Comparison of ENCODE assay signal across 13 cellular contexts in the genomic region with DNA sequence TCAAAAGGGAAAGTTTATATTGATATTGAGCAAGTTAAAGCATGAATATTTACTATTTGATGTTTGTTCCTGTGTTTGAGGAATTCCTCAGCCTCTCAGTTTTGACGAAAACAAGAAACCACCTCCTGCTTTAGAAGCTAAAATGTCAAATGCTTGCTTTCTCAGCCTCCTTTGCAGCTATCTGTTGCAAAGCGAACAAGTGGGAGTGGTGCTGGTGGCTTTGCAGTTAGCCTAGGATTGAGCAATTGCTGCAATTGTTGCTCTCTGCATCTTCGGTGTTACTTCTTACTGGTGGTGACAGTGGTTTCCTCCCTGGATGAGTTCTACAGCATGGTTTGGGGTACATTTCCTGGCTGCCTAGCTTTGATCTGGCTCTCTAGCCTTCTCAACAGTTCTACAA. TPM values are rescaled to one million over a fixed set of nuclear protein-coding genes. Genes with fewer than 3 reads are reported as not detected.
"Had no signal": no experiment of that assay in that cellular context is flagged by ENCODE, and none has a peak within 500 bp of the region (broad histone marks: within the 10 kb centered on the region; RNA-seq: fewer than 3 reads in every experiment).

No MANE protein-coding gene starts in this region.

RNA-seq across cellular contexts. Expression of a gene that starts 1.8 kb away (rescaled TPM):
- total RNA-seq: activated B cell treated with CpG ODN at 0.5 μM for 24 hours; activated CD4-positive, alpha-beta memory T cell treated with anti-CD3 and anti-CD28 coated beads for 36 hours; activated CD4-positive, alpha-beta memory T cell treated with anti-CD3 and anti-CD28 coated beads, Interleukin-2, amount 10 ng/mL, durations not matched to agents 7 days and 5 days; activated CD4-positive, alpha-beta T cell treated with anti-CD3 and anti-CD28 coated beads for 36 hours; activated CD4-positive, alpha-beta T cell treated with anti-CD3 and anti-CD28 coated beads, Interleukin-2, amount 10 ng/mL, durations not matched to agents 24 days and 14 days; activated CD4-positive, alpha-beta T cell treated with anti-CD3 and anti-CD28 coated beads, Interleukin-2, amount 10 ng/mL, durations not matched to agents 7 days and 5 days; activated CD8-positive, alpha-beta memory T cell treated with anti-CD3 and anti-CD28 coated beads for 36 hours; activated CD8-positive, alpha-beta memory T cell treated with anti-CD3 and anti-CD28 coated beads, Interleukin-2, amount 10 ng/mL, durations not matched to agents 7 days and 5 days; activated CD8-positive, alpha-beta T cell treated with anti-CD3 and anti-CD28 coated beads for 36 hours; activated CD8-positive, alpha-beta T cell treated with anti-CD3 and anti-CD28 coated beads, Interleukin-2, amount 10 ng/mL, durations not matched to agents 7 days and 5 days; T-helper 1 cell treated with Interleukin-12 subunit alpha and Interleukin-12 subunit beta and Interleukin-4 antibody, amounts not matched to agents 30 ng/mL and 1 ng/mL, for 36 hours; T-helper 17 cell; WTC11 had no signal
